ENCODE assay signal across 19 cellular contexts in genomic region chr6:1620504-1621327, GRCh38. TPM values are rescaled to one million over a fixed set of nuclear protein-coding genes. Genes with fewer than 3 reads are reported as not detected.
DNase-seq lines count a peak whose midpoint lies in the region; ATAC-seq and TF ChIP-seq lines count a peak whose summit lies in the region.
"Had no signal": no experiment of that assay in that cellular context is flagged by ENCODE, and none has a peak within 500 bp of the region (broad histone marks: within the 10 kb centered on the region; RNA-seq: fewer than 3 reads in every experiment).

No MANE protein-coding gene starts in this region.

- H3K4ac ChIP-seq in mesendoderm (ENCODE audit: low read depth, low read length) = no peak overlapping the region

- WGBS in HUES64 = 9% methylated on average over 55 of the region's 56 CpGs
- 42 to 58% methylated on average over 14 to 56 of the region's 56 CpGs for WGBS in endodermal cell (ENCODE audit: insufficient coverage in 1 of 2, insufficient read length in 1 of 2), 2 experiments
- WGBS in mesendoderm (ENCODE audit: extremely low coverage, insufficient coverage, low lambda C conversion rate) = no CpG with 5 or more reads among the region's 56 CpGs

- H3K9me3 ChIP-seq in HUES64 (ENCODE audit: insufficient read depth, low read depth, low read length) = no peaks in the 10 kb centered on the region
- H3K9me3 ChIP-seq in endodermal cell (ENCODE audit: control insufficient read depth, low read length) = no peaks in the 10 kb centered on the region

- no peak overlapping the region for H4K5ac ChIP-seq in mesendoderm (ENCODE audit: low read length)

- no peaks in the 10 kb centered on the region for H3K79me1 ChIP-seq in mesendoderm (ENCODE audit: low read length)

- no peak overlapping the region for H3K27ac Mint-ChIP-seq in endodermal cell
- H3K27ac Mint-ChIP-seq: activated T-helper 2 cell treated with anti-CD3 and anti-CD28 coated beads, Interferon-gamma antibody, Interleukin-2, Interleukin-4, amounts not matched to agents 10 μg/mL and 5 μg/mL and 100 μg/mL, durations not matched to agents 14 hours and 24 hours and 36 hours; natural killer cell had no signal

- H3K23ac ChIP-seq in mesendoderm (ENCODE audit: low read length) = no peak overlapping the region

- H2AK5ac ChIP-seq in mesendoderm (ENCODE audit: low read length) = no peak overlapping the region

- H3K4me3 ChIP-seq in HUES64 (ENCODE audit: low read length) (0 out of 2 replicates have a peak overlapping the region, but pooled peaks have one; percentile 34), endodermal cell (ENCODE audit: low read length) (no peak overlapping the region), mesendoderm (ENCODE audit: low read length) (no peak overlapping the region)

- no peaks in the 10 kb centered on the region for H3K9me3 Mint-ChIP-seq in endodermal cell
- H3K9me3 Mint-ChIP-seq: activated T-helper 2 cell treated with anti-CD3 and anti-CD28 coated beads, Interferon-gamma antibody, Interleukin-2, Interleukin-4, amounts not matched to agents 10 μg/mL and 5 μg/mL and 100 μg/mL, durations not matched to agents 14 hours and 24 hours and 36 hours; natural killer cell had no signal

- no peak overlapping the region for H2BK5ac ChIP-seq in mesendoderm (ENCODE audit: low read length)

- H3K36me3 ChIP-seq in HUES64 (ENCODE audit: insufficient read depth, low read length) (no peaks in the 10 kb centered on the region), endodermal cell (ENCODE audit: control insufficient read depth, insufficient read depth, low read length) (no peaks in the 10 kb centered on the region), mesendoderm (ENCODE audit: control insufficient read depth, insufficient read depth, low read length) (no peaks in the 10 kb centered on the region)

- H2BK15ac ChIP-seq in mesendoderm (replicated peaks; ENCODE audit: low read depth) = no peak overlapping the region

- peaks cover 99% of the 10 kb centered on the region for H3K27me3 Mint-ChIP-seq in endodermal cell (ENCODE audit: insufficient read depth)

- no peak overlapping the region for H3K27ac ChIP-seq in HUES64 (ENCODE audit: low read depth, low read length)
- no peak overlapping the region for H3K27ac ChIP-seq in endodermal cell (ENCODE audit: low read depth, low read length)
- no peak overlapping the region for H3K27ac ChIP-seq in mesendoderm (ENCODE audit: low read depth, low read length)
- peak overlapping the region; percentile 56 for H3K27ac ChIP-seq in temporal lobe (ENCODE audit: low read depth, low read length)
- H3K27ac ChIP-seq: foreskin keratinocyte had no signal

- peak overlapping the region; percentile 39 for H3K4me3 Mint-ChIP-seq in endodermal cell
- H3K4me3 Mint-ChIP-seq: natural killer cell had no signal

- no peak overlapping the region for H3K9ac ChIP-seq in HUES64 (ENCODE audit: low read depth, low read length)
- H3K9ac ChIP-seq in endodermal cell (ENCODE audit: extremely low read depth, low read length, poor library complexity, severe bottlenecking) = no peak overlapping the region
- peak overlapping the region; percentile 53 for H3K9ac ChIP-seq in mesendoderm (ENCODE audit: low read length)

- peaks cover 23% of the 10 kb centered on the region for H3K4me1 Mint-ChIP-seq in endodermal cell

- TF ChIP-seq CTCF in endodermal cell (conservative IDR thresholded peaks at IDR 0.05) = no peak

- peak; percentile 69 for DNase-seq in endodermal cell
- DNase-seq in mesendoderm = no peak
- DNase-seq in NCI-H1092 (lab: John Stamatoyannopoulos, UW) = no peak
- no peak for DNase-seq in mucosa of gallbladder (ENCODE audit: low spot score)
- DNase-seq: amniotic stem cell, cerebellar nuclear complex, COR-L47, foreskin keratinocyte, mammary epithelial cell, MM.1S, natural killer cell, NCI-H1930, SHP77 treated with DMSO at 0.1 percent for 48 hours had no signal

- H3K79me2 ChIP-seq in mesendoderm (ENCODE audit: control insufficient read depth, insufficient read depth, low read length) = no peaks in the 10 kb centered on the region

- no peak overlapping the region for H4K8ac ChIP-seq in mesendoderm (ENCODE audit: low read depth, low read length)

- H3K4me2 ChIP-seq in mesendoderm (ENCODE audit: low read length) = peak overlapping the region; percentile 37

- H2BK120ac ChIP-seq in mesendoderm (ENCODE audit: low read depth, low read length) = no peak overlapping the region

- peaks cover 12% of the 10 kb centered on the region for H3K36me3 Mint-ChIP-seq in endodermal cell (ENCODE audit: low read depth)
- H3K36me3 Mint-ChIP-seq: natural killer cell had no signal

- H3K18ac ChIP-seq in mesendoderm (ENCODE audit: low read length) = no peak overlapping the region

- no peak for ATAC-seq in GM18873 (IDR thresholded peaks at IDR 0.05; ENCODE audit: low FRiP score, unreplicated experiment)
- ATAC-seq in esophagus mucosa = no peak
- ATAC-seq: natural killer cell had no signal

- H3K56ac ChIP-seq in mesendoderm (ENCODE audit: low read length) = peak overlapping the region; percentile 75

- H3K27me3 ChIP-seq in HUES64 (ENCODE audit: insufficient read depth, low read length) (peaks cover 100% of the 10 kb centered on the region), endodermal cell (ENCODE audit: control insufficient read depth, insufficient read depth, low read length, poor library complexity, severe bottlenecking) (peaks cover 100% of the 10 kb centered on the region), mesendoderm (ENCODE audit: insufficient read depth, low read length, poor library complexity) (peaks cover 85% of the 10 kb centered on the region)

- H3K4me1 ChIP-seq in HUES64 (ENCODE audit: insufficient read depth, low read length) (peaks cover 6% of the 10 kb centered on the region), endodermal cell (ENCODE audit: control insufficient read depth, insufficient read depth, low read length) (peaks cover 6% of the 10 kb centered on the region), mesendoderm (ENCODE audit: control insufficient read depth, low read depth, low read length) (peaks cover 6% of the 10 kb centered on the region)
- H3K4me1 ChIP-seq: foreskin keratinocyte had no signal

RNA-seq across cellular contexts. Expression of gene FOXC1, which starts 11.0 kb away (rescaled TPM):
- polyA plus RNA-seq in HUES64 (2013, experiment 1 of 2) = 2.2 TPM
- polyA plus RNA-seq in HUES64 (2013, experiment 2 of 2) = 3.5 TPM
- total RNA-seq in endodermal cell (10 to 100 TPM in 1 of 2 donors, 1 to 10 TPM in 1; 7.1 to 10.1 TPM), temporal lobe (6.9 TPM), mucosa of gallbladder (9.5 TPM), esophagus mucosa (6.5 TPM)
- polyA plus RNA-seq in endodermal cell (2013, experiment 1 of 2) = 2.5 TPM
- polyA plus RNA-seq in endodermal cell (2013, experiment 2 of 2) = 2.4 TPM
- 1.1 TPM for polyA plus RNA-seq in mesendoderm (2013, experiment 1 of 2)
- polyA plus RNA-seq in mesendoderm (2013, experiment 2 of 2) = 1.1 TPM
- total RNA-seq: T-helper 2 cell treated with Interferon-gamma antibody and Interleukin-4, amounts not matched to agents 100 ng/mL and 5 ng/mL, for 36 hours had no signal
